20 cellular contexts compared by ENCODE assay signal in the genomic region with DNA sequence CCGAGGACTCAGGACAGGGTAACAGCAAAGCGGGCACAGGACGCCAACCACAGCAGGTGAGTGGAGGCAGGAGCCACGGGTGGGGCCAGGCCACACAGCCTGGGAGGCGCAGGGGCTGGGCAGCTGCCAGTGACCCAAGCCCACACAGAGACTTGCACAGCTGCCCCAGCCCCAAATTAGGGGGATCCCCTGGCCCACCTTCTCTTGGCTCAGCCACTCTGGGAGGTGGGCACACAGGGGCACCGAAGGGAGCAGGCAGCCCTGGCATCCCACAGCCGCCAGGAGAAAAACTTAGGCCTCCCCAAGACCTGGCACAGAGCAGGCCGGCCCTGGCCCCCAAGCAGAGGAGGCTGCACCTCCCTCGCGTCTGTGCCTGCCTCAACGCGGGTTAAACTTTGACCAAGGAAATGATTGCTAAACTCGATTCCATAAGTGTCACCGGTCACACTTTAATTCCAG. TPM values are rescaled to one million over a fixed set of nuclear protein-coding genes. Genes with fewer than 3 reads are reported as not detected.
DNase-seq lines count a peak whose midpoint lies in the region; ATAC-seq and TF ChIP-seq lines count a peak whose summit lies in the region.
"Had no signal": no experiment of that assay in that cellular context is flagged by ENCODE, and none has a peak within 500 bp of the region (broad histone marks: within the 10 kb centered on the region; RNA-seq: fewer than 3 reads in every experiment).

A gene (plus strand): TSS at position 458 of the 459 bp plus-strand sequence. CDS start 337 bp downstream, outside the sequence.

- 78 to 82% methylated on average over 14 of the region's 14 CpGs for WGBS in heart right ventricle, 2 donors

- peaks cover 0 to 26% (median 9%) of the 10 kb centered on the region in 11 donors for H3K9me3 ChIP-seq in heart right ventricle
- no peaks in the 10 kb centered on the region for H3K9me3 ChIP-seq in upper lobe of right lung

- H3K27ac Mint-ChIP-seq in nephron = peak within 1 kb of the TSS in 2 of 3 experiments; percentile 31 to 48
- H3K27ac Mint-ChIP-seq: HFFc6 had no signal

- H3K4me3 ChIP-seq in heart right ventricle (no peak within 1 kb of the TSS), upper lobe of right lung (no peak within 1 kb of the TSS)

- no peak for ATAC-seq in heart right ventricle
- no peak for ATAC-seq in upper lobe of right lung

- no peak within 1 kb of the TSS for H3K4me3 Mint-ChIP-seq in nephron
- H3K4me3 Mint-ChIP-seq: HFFc6 had no signal

- no peak for TF ChIP-seq CTCF in heart right ventricle (IDR thresholded peaks at IDR 0.05)
- no peak for TF ChIP-seq CTCF in nephron (IDR thresholded peaks at IDR 0.05; ENCODE audit: unreplicated experiment in 3 of 3)
- TF ChIP-seq CTCF in upper lobe of right lung (IDR thresholded peaks at IDR 0.05) = no peak

- H3K9me3 Mint-ChIP-seq in nephron = peaks cover 16% of the 10 kb centered on the region

- H3K4me1 Mint-ChIP-seq in nephron = no peaks in the 10 kb centered on the region

- H3K27me3 ChIP-seq in heart right ventricle (peaks cover 0 to 4% (median 0%) of the 10 kb centered on the region in 7 donors), upper lobe of right lung (no peaks in the 10 kb centered on the region)

- H3K27me3 Mint-ChIP-seq in nephron (ENCODE audit: low read depth) = peaks cover 6% of the 10 kb centered on the region

- H3K27ac ChIP-seq in heart right ventricle (no peak within 1 kb of the TSS), upper lobe of right lung (no peak within 1 kb of the TSS)
- H3K27ac ChIP-seq: C4-2B had no signal

- H3K36me3 ChIP-seq in heart right ventricle (no peaks in the 10 kb centered on the region), upper lobe of right lung (no peaks in the 10 kb centered on the region)

- no peaks in the 10 kb centered on the region for H3K36me3 Mint-ChIP-seq in nephron (ENCODE audit: low read depth)

- H3K4me1 ChIP-seq in heart right ventricle (no peaks in the 10 kb centered on the region), upper lobe of right lung (no peaks in the 10 kb centered on the region)

- intact Hi-C loops in cardiac septum (cut with DNase I) = no loop called here
- intact Hi-C loops in heart right ventricle (cut with DNase I) = no loop called here
- intact Hi-C loops in upper lobe of right lung (cut with DNase I) = no loop called here

- peak; percentile 59 for DNase-seq in cardiac septum (ENCODE audit: low spot score)
- DNase-seq in heart right ventricle = no peak
- DNase-seq in kidney tubule cell (ENCODE audit: low spot score) = peak; percentile 13
- DNase-seq in upper lobe of right lung = peak; percentile 58
- DNase-seq in NOMO-1 treated with DMSO at 0.1 percent for 48 hours (lab: John Stamatoyannopoulos, UW; ENCODE audit: unreplicated experiment) = no peak
- no peak for DNase-seq in NCI-H2107 (lab: John Stamatoyannopoulos, UW)
- DNase-seq in DMS79 treated with DMSO at 0.1 percent for 48 hours (lab: John Stamatoyannopoulos, UW) = no peak
- DNase-seq: COR-L47, EL, GOT3, HFFc6, NCI-H1048, NCI-H146, NCI-H2081, NCI-H510A treated with DMSO at 0.1 percent for 48 hours, NCI-H82, SHP77 had no signal

RNA-seq across cellular contexts. Expression of the gene that starts here (rescaled TPM):
- total RNA-seq in cardiac septum = not detected
- total RNA-seq in heart right ventricle = not detected
- not detected for polyA plus RNA-seq in heart right ventricle
- total RNA-seq in upper lobe of right lung = not detected
- total RNA-seq: HFFc6, MCF 10A had no signal

Comparison
In these comparisons a context has a peak if more than half of its experiments do, and no peak if none do; other contexts are left out.
1. Peak in DNase-seq in cardiac septum; RNA of the gene not detected or under 1 TPM.
2. Peak in DNase-seq in upper lobe of right lung; RNA of the gene not detected or under 1 TPM.